10 cellular contexts compared by ENCODE assay signal in genomic region chr1:11280719-11281376, GRCh38. TPM values are rescaled to one million over a fixed set of nuclear protein-coding genes. Genes with fewer than 3 reads are reported as not detected.
DNase-seq lines count a peak whose midpoint lies in the region; ATAC-seq and TF ChIP-seq lines count a peak whose summit lies in the region.
"Had no signal": no experiment of that assay in that cellular context is flagged by ENCODE, and none has a peak within 500 bp of the region (broad histone marks: within the 10 kb centered on the region; RNA-seq: fewer than 3 reads in every experiment).

No MANE protein-coding gene starts in this region.

- H3K27ac Mint-ChIP-seq in stimulated activated naive CD8-positive, alpha-beta T cell treated with anti-CD3 and anti-CD28 coated beads, Interleukin-15, amount 100 ng/mL, for 72 hours, result peak overlapping the region; percentile 75 to 97

- H3K36me3 Mint-ChIP-seq in activated T-cell treated with anti-CD3 and anti-CD28 coated beads, Interleukin-2, amount 50 U/mL, for 4 hours (ENCODE audit: insufficient read depth), result peaks cover 45% of the 10 kb centered on the region

- no peaks in the 10 kb centered on the region for H3K36me3 ChIP-seq in MM.1S (replicated peaks; ENCODE audit: insufficient read depth, low read length)
- H3K36me3 ChIP-seq in effector memory CD4-positive, alpha-beta T cell (ENCODE audit: control insufficient read depth, insufficient read depth, low read length), result peaks cover 11% of the 10 kb centered on the region

- H3K9me3 Mint-ChIP-seq in activated T-cell treated with anti-CD3 and anti-CD28 coated beads, Interleukin-2, amount 50 U/mL, for 4 hours, result no peaks in the 10 kb centered on the region
- no peaks in the 10 kb centered on the region for H3K9me3 Mint-ChIP-seq in stimulated activated naive CD8-positive, alpha-beta T cell treated with anti-CD3 and anti-CD28 coated beads, Interleukin-15, amount 100 ng/mL, for 72 hours

- no peak for TF ChIP-seq CTCF in MM.1S (IDR thresholded peaks at IDR 0.05; ENCODE audit: low read length)

- H3K4me3 Mint-ChIP-seq in activated T-cell treated with anti-CD3 and anti-CD28 coated beads, Interleukin-2, amount 50 U/mL, for 4 hours, result peak overlapping the region; percentile 5
- peak overlapping the region; percentile 60 to 76 for H3K4me3 Mint-ChIP-seq in stimulated activated naive CD8-positive, alpha-beta T cell treated with anti-CD3 and anti-CD28 coated beads, Interleukin-15, amount 100 ng/mL, for 72 hours

- no peaks in the 10 kb centered on the region for H4K20me1 ChIP-seq in MM.1S (ENCODE audit: insufficient read depth, low read length)

- H3K27ac ChIP-seq in MM.1S (ENCODE audit: low read length), result peak overlapping the region; percentile 15; the same call in 1 of the 2 replicates
- peak overlapping the region; percentile 49 for H3K27ac ChIP-seq in effector memory CD4-positive, alpha-beta T cell (ENCODE audit: insufficient read depth, low read length, poor library complexity, severe bottlenecking)
- H3K27ac ChIP-seq: hepatocyte had no signal

- H3K79me2 ChIP-seq in MM.1S (ENCODE audit: low read length), result peaks cover 91% of the 10 kb centered on the region

- H3F3A ChIP-seq in MM.1S (ENCODE audit: insufficient read depth, low read length), result no peaks in the 10 kb centered on the region

- H3K27me3 Mint-ChIP-seq in activated T-cell treated with anti-CD3 and anti-CD28 coated beads, Interleukin-2, amount 50 U/mL, for 4 hours (ENCODE audit: low read depth), result no peaks in the 10 kb centered on the region
- no peaks in the 10 kb centered on the region for H3K27me3 Mint-ChIP-seq in stimulated activated naive CD8-positive, alpha-beta T cell treated with anti-CD3 and anti-CD28 coated beads, Interleukin-15, amount 100 ng/mL, for 72 hours

- peak overlapping the region; percentile 19; the same call in 1 of the 2 replicates for H3K4me2 ChIP-seq in MM.1S (ENCODE audit: low read depth, low read length)
- H3K4me2 ChIP-seq: hepatocyte had no signal

- H2AFZ ChIP-seq in MM.1S (ENCODE audit: low read length), result no peak overlapping the region
- H2AFZ ChIP-seq: hepatocyte had no signal

- no peak for DNase-seq in activated T-cell treated with anti-CD3 and anti-CD28 coated beads, Interleukin-2, amount 50 U/mL, for 4 hours
- no peak for DNase-seq in activated T-cell treated with anti-CD3 and anti-CD28 coated beads, Interleukin-2, amount 50 U/mL, for 1 hour
- DNase-seq in MM.1S (peak; percentile 14), NCI-H2171 (lab: John Stamatoyannopoulos, UW) (no peak), SK-N-DZ (ENCODE audit: low spot score) (no peak)
- no peak for DNase-seq in effector memory CD4-positive, alpha-beta T cell
- DNase-seq in stimulated activated naive CD8-positive, alpha-beta T cell treated with anti-CD3 and anti-CD28 coated beads, Interleukin-15, amount 100 ng/mL, for 72 hours, result no peak
- DNase-seq: stimulated activated CD4-positive, alpha-beta T cell treated with anti-CD3 and anti-CD28 coated beads, Interleukin-4, amount 100 ng/mL, for 1 hour had no signal

- H3K4me1 ChIP-seq in MM.1S (ENCODE audit: low read length), result peaks cover 14% of the 10 kb centered on the region
- peaks cover 44% of the 10 kb centered on the region for H3K4me1 ChIP-seq in effector memory CD4-positive, alpha-beta T cell (ENCODE audit: control insufficient read depth, insufficient read depth, low read length, poor library complexity, severe bottlenecking)

- H3K4me3 ChIP-seq in MM.1S (ENCODE audit: low read length), result no peak overlapping the region
- no peak overlapping the region for H3K4me3 ChIP-seq in effector memory CD4-positive, alpha-beta T cell (ENCODE audit: insufficient read depth, low read depth, low read length, poor library complexity, severe bottlenecking)
- H3K4me3 ChIP-seq: hepatocyte had no signal

- H3K9me3 ChIP-seq in MM.1S (replicated peaks; ENCODE audit: insufficient read depth, low read length), result no peaks in the 10 kb centered on the region
- no peaks in the 10 kb centered on the region for H3K9me3 ChIP-seq in effector memory CD4-positive, alpha-beta T cell (ENCODE audit: control insufficient read depth, low read length)

- H3K27me3 ChIP-seq in MM.1S (replicated peaks; ENCODE audit: insufficient read depth, low read length), result no peaks in the 10 kb centered on the region
- no peaks in the 10 kb centered on the region for H3K27me3 ChIP-seq in effector memory CD4-positive, alpha-beta T cell (replicated peaks; ENCODE audit: control insufficient read depth, insufficient read depth, low read length, poor library complexity, severe bottlenecking)
- H3K27me3 ChIP-seq: hepatocyte had no signal

- H3K4me1 Mint-ChIP-seq in activated T-cell treated with anti-CD3 and anti-CD28 coated beads, Interleukin-2, amount 50 U/mL, for 4 hours (ENCODE audit: low read depth), result peaks cover 84% of the 10 kb centered on the region
- H3K4me1 Mint-ChIP-seq in stimulated activated naive CD8-positive, alpha-beta T cell treated with anti-CD3 and anti-CD28 coated beads, Interleukin-15, amount 100 ng/mL, for 72 hours, result peaks cover 74% of the 10 kb centered on the region

- peak; percentile 32 to 49 for ATAC-seq in activated T-cell treated with anti-CD3 and anti-CD28 coated beads, Interleukin-2, amount 50 U/mL, for 4 hours
- ATAC-seq in stimulated activated naive CD8-positive, alpha-beta T cell treated with anti-CD3 and anti-CD28 coated beads, Interleukin-15, amount 100 ng/mL, for 72 hours, result peak; percentile 79
- no peak for ATAC-seq in GM18861 (IDR thresholded peaks at IDR 0.05; ENCODE audit: unreplicated experiment)

- H3K9me2 ChIP-seq in MM.1S (replicated peaks; ENCODE audit: insufficient read depth, low read length), result no peaks in the 10 kb centered on the region

- no peak overlapping the region for H3K9ac ChIP-seq in MM.1S (ENCODE audit: low read length)

RNA-seq across cellular contexts. Expression of gene UBIAD1, which starts 7.8 kb away (rescaled TPM):
- total RNA-seq in activated T-cell treated with anti-CD3 and anti-CD28 coated beads, Interleukin-2, amount 50 U/mL, for 4 hours, result 10 to 100 TPM; 46.1 to 57.8 (median 47.4) TPM
- polyA plus RNA-seq in SK-N-DZ (2014; cell fraction: cytosol; rRNA removed), result 8.5 and 13.4 TPM in 2 replicates
- 4.9 and 10.9 TPM in 2 replicates for polyA plus RNA-seq in SK-N-DZ (2014; cell fraction: nucleus; rRNA removed)

RNA-seq across cellular contexts. Expression of gene MTOR, which starts 18.5 kb away (rescaled TPM):
- 10 to 100 TPM; 46.4 to 49.6 (median 47.9) TPM for total RNA-seq in activated T-cell treated with anti-CD3 and anti-CD28 coated beads, Interleukin-2, amount 50 U/mL, for 4 hours
- 22.6 and 24.8 TPM in 2 replicates for polyA plus RNA-seq in SK-N-DZ (2014; cell fraction: cytosol; rRNA removed)
- polyA plus RNA-seq in SK-N-DZ (2014; cell fraction: nucleus; rRNA removed), result 51.4 and 73.7 TPM in 2 replicates
